ENCODE assay signal across 14 cellular contexts in genomic region chr18:13261658-13262357, GRCh38. TPM values are rescaled to one million over a fixed set of nuclear protein-coding genes. Genes with fewer than 3 reads are reported as not detected.
DNase-seq lines count a peak whose midpoint lies in the region; ATAC-seq and TF ChIP-seq lines count a peak whose summit lies in the region.
"Had no signal": no experiment of that assay in that cellular context is flagged by ENCODE, and none has a peak within 500 bp of the region (broad histone marks: within the 10 kb centered on the region; RNA-seq: fewer than 3 reads in every experiment).

No MANE protein-coding gene starts in this region.

- no peaks in the 10 kb centered on the region for H3K27me3 ChIP-seq in gastrocnemius medialis
- H3K27me3 ChIP-seq in effector memory CD4-positive, alpha-beta T cell (replicated peaks; ENCODE audit: control insufficient read depth, insufficient read depth, low read length, poor library complexity, severe bottlenecking), result no peaks in the 10 kb centered on the region
- H3K27me3 ChIP-seq: cardiac muscle cell had no signal

- no peaks in the 10 kb centered on the region for H3K36me3 ChIP-seq in gastrocnemius medialis
- no peaks in the 10 kb centered on the region for H3K36me3 ChIP-seq in effector memory CD4-positive, alpha-beta T cell (ENCODE audit: control insufficient read depth, insufficient read depth, low read length)
- H3K36me3 ChIP-seq: cardiac muscle cell had no signal

- no peaks in the 10 kb centered on the region for H3K9me3 ChIP-seq in gastrocnemius medialis
- H3K9me3 ChIP-seq in effector memory CD4-positive, alpha-beta T cell (ENCODE audit: control insufficient read depth, low read length), result no peaks in the 10 kb centered on the region

- no peak for ATAC-seq in gastrocnemius medialis
- ATAC-seq: natural killer cell treated with Interleukin-12 subunit alpha and Interleukin-12 subunit beta and Interleukin-15 and Interleukin-18, amount 100 ng/mL, for 72 hours had no signal

- DNase-seq in CD14-positive monocyte (ENCODE audit: low spot score) (no peak), NAMALWA (ENCODE audit: low spot score) (peak; percentile 19), posterior vena cava (ENCODE audit: low spot score) (peak; percentile 63), SIG-M5 treated with dmso at 0.1 percent for 504 hours (lab: John Stamatoyannopoulos, UW; ENCODE audit: unreplicated experiment) (no peak), gastrocnemius medialis (no peak), NCI-H526 treated with DMSO at 0.1 percent for 48 hours (lab: John Stamatoyannopoulos, UW) (no peak)
- DNase-seq in effector memory CD4-positive, alpha-beta T cell, result no peak
- DNase-seq: activated effector memory CD4-positive, alpha-beta T cell treated with anti-CD3 and anti-CD28 coated beads, Interleukin-2, amount 50 U/mL, for 16 hours; NCI-H510A treated with DMSO at 0.1 percent for 48 hours; SHP77 had no signal

- peaks cover 43% of the 10 kb centered on the region for H3K4me1 Mint-ChIP-seq in CD14-positive monocyte
- peaks cover 73% of the 10 kb centered on the region for H3K4me1 Mint-ChIP-seq in dendritic cell treated with granulocyte-macrophage colony-stimulating factor and Interleukin-4, amounts not matched to agents 40 ng/mL and 50 ng/mL, for 4 days (ENCODE audit: low read depth)

- peaks cover 0 to 7% (median 5%) of the 10 kb centered on the region in 3 donors for H3K27me3 Mint-ChIP-seq in CD14-positive monocyte (ENCODE audit: low read depth in 3 of 3)
- H3K27me3 Mint-ChIP-seq in dendritic cell treated with granulocyte-macrophage colony-stimulating factor and Interleukin-4, amounts not matched to agents 40 ng/mL and 50 ng/mL, for 4 days, result peaks cover 1% of the 10 kb centered on the region

- H3K27ac ChIP-seq in gastrocnemius medialis, result no peak overlapping the region
- no peak overlapping the region for H3K27ac ChIP-seq in effector memory CD4-positive, alpha-beta T cell (ENCODE audit: insufficient read depth, low read length, poor library complexity, severe bottlenecking)
- H3K27ac ChIP-seq: cardiac muscle cell, VCaP had no signal

- H3K9me3 Mint-ChIP-seq in CD14-positive monocyte, result peaks cover 0 to 2% (median 0%) of the 10 kb centered on the region in 7 donors
- no peaks in the 10 kb centered on the region for H3K9me3 Mint-ChIP-seq in dendritic cell treated with granulocyte-macrophage colony-stimulating factor and Interleukin-4, amounts not matched to agents 40 ng/mL and 50 ng/mL, for 4 days
- H3K9me3 Mint-ChIP-seq: natural killer cell treated with Interleukin-12 subunit alpha and Interleukin-12 subunit beta and Interleukin-15 and Interleukin-18, amount 100 ng/mL, for 72 hours had no signal

- H3K4me3 ChIP-seq in gastrocnemius medialis, result no peak overlapping the region
- H3K4me3 ChIP-seq in effector memory CD4-positive, alpha-beta T cell (ENCODE audit: insufficient read depth, low read depth, low read length, poor library complexity, severe bottlenecking), result no peak overlapping the region
- H3K4me3 ChIP-seq: cardiac muscle cell had no signal

- intact Hi-C loops in CD14-positive monocyte (cut with micrococcal nuclease) (loop anchor here in 1 of 2 donors (5.0 kb wide), 1 partner anchor 40 kb away; no protein-coding TSS in a partner anchor), posterior vena cava (cut with DNase I) (no loop called here), gastrocnemius medialis (cut with DNase I; ENCODE audit: low total_unique reads) (no loop called here)
- intact Hi-C loops in dendritic cell treated with granulocyte-macrophage colony-stimulating factor and Interleukin-4, amounts not matched to agents 40 ng/mL and 50 ng/mL, for 4 days (cut with micrococcal nuclease), result loop anchor here (5.0 kb wide), 1 partner anchor 40 kb away; no protein-coding TSS in a partner anchor

- H3K4me1 ChIP-seq in gastrocnemius medialis, result peaks cover 47 to 61% of the 10 kb centered on the region in 2 donors
- peaks cover 18% of the 10 kb centered on the region for H3K4me1 ChIP-seq in effector memory CD4-positive, alpha-beta T cell (ENCODE audit: control insufficient read depth, insufficient read depth, low read length, poor library complexity, severe bottlenecking)

- H3K36me3 Mint-ChIP-seq in CD14-positive monocyte, result no peaks in the 10 kb centered on the region
- H3K36me3 Mint-ChIP-seq in dendritic cell treated with granulocyte-macrophage colony-stimulating factor and Interleukin-4, amounts not matched to agents 40 ng/mL and 50 ng/mL, for 4 days (ENCODE audit: low read depth), result peaks cover 24% of the 10 kb centered on the region
- H3K36me3 Mint-ChIP-seq: natural killer cell treated with Interleukin-12 subunit alpha and Interleukin-12 subunit beta and Interleukin-15 and Interleukin-18, amount 100 ng/mL, for 72 hours had no signal

- TF ChIP-seq POLR2A in gastrocnemius medialis (IDR thresholded peaks at IDR 0.05), result no peak

- in situ Hi-C loops in gastrocnemius medialis (cut with MboI; ENCODE audit: low sequenced_read_pairs in 4 of 4), result no loop called here

- TF ChIP-seq CTCF in CD14-positive monocyte (IDR thresholded peaks at IDR 0.05) (no peak), gastrocnemius medialis (IDR thresholded peaks at IDR 0.05 in 4 of 5, conservative IDR thresholded peaks at IDR 0.05 in 1 of 5) (no peak)

- H3K4me3 Mint-ChIP-seq in CD14-positive monocyte, result peak overlapping the region in 1 of 2 donors; percentile 40
- peak overlapping the region; percentile 44 for H3K4me3 Mint-ChIP-seq in dendritic cell treated with granulocyte-macrophage colony-stimulating factor and Interleukin-4, amounts not matched to agents 40 ng/mL and 50 ng/mL, for 4 days
- H3K4me3 Mint-ChIP-seq: natural killer cell treated with Interleukin-12 subunit alpha and Interleukin-12 subunit beta and Interleukin-15 and Interleukin-18, amount 100 ng/mL, for 72 hours had no signal

- peak overlapping the region in 6 of 7 donors; percentile 8 to 68 (median 43) for H3K27ac Mint-ChIP-seq in CD14-positive monocyte
- peak overlapping the region; percentile 71 for H3K27ac Mint-ChIP-seq in dendritic cell treated with granulocyte-macrophage colony-stimulating factor and Interleukin-4, amounts not matched to agents 40 ng/mL and 50 ng/mL, for 4 days

RNA-seq across cellular contexts. Expression of gene LDLRAD4, which starts 43.2 kb away (rescaled TPM):
- 10 to 100 TPM; 13.5 to 13.8 TPM for polyA plus RNA-seq in CD14-positive monocyte
- total RNA-seq in posterior vena cava (10 to 100 TPM; 52.3 to 74.8 TPM), gastrocnemius medialis (10 to 100 TPM in 1 of 4 donors, 1 to 10 TPM in 3; 3.9 to 11.1 (median 6.5) TPM)

Comparison
In these comparisons a context has a peak if more than half of its experiments do, and no peak if none do; other contexts are left out.
1. DNase-seq: peak in NAMALWA (single experiment) and posterior vena cava (single experiment); none in CD14-positive monocyte (single experiment), SIG-M5 treated with dmso at 0.1 percent for 504 hours (single experiment), gastrocnemius medialis (0 of 2), NCI-H526 treated with DMSO at 0.1 percent for 48 hours (single experiment) and effector memory CD4-positive, alpha-beta T cell (0 of 3).
2. RNA of gene LDLRAD4, which starts 43.2 kb away (total RNA-seq): 52.3 to 74.8 TPM in posterior vena cava; 3.9 to 11.1 TPM in gastrocnemius medialis; every median in the first group is over 4 times any median in the second.